ENCODE assay signal across 21 cellular contexts in genomic region chr1:69511426-69512192, GRCh38. TPM values are rescaled to one million over a fixed set of nuclear protein-coding genes. Genes with fewer than 3 reads are reported as not detected.
A peak's percentile ranks its signal among the peaks of the same experiment; 100 is the strongest.
DNase-seq lines count a peak whose midpoint lies in the region; ATAC-seq and TF ChIP-seq lines count a peak whose summit lies in the region.
"Had no signal": no experiment of that assay in that cellular context is flagged by ENCODE, and none has a peak within 500 bp of the region (broad histone marks: within the 10 kb centered on the region; RNA-seq: fewer than 3 reads in every experiment).

No MANE protein-coding gene starts in this region.

- H3K9ac ChIP-seq in GM23248, result no peak overlapping the region

- H3K4me2 ChIP-seq in GM23248 (ENCODE audit: unreplicated experiment), result no peak overlapping the region
- H3K4me2 ChIP-seq: GM23338 had no signal

- WGBS in GM23248 (ENCODE audit: low coverage in 1 of 2, low lambda C conversion rate in 2 of 2, missing lambda C conversion rate in 2 of 2), 2 experiments, result 7 to 9% methylated on average over 1 of the region's 1 CpG

- H3K9me3 ChIP-seq in GM23248 (ENCODE audit: low read depth) (no peaks in the 10 kb centered on the region), lower lobe of right lung (no peaks in the 10 kb centered on the region)

- intact Hi-C loops in lower lobe of right lung (cut with DNase I), result no loop called here

- ATAC-seq in HG02588 (IDR thresholded peaks at IDR 0.05; ENCODE audit: unreplicated experiment) (no peak), GM18498 (IDR thresholded peaks at IDR 0.05; ENCODE audit: unreplicated experiment) (no peak), lower lobe of right lung (no peak)
- ATAC-seq: GM23338, HCT116, PC-3 had no signal

- H3K36me3 ChIP-seq in GM23248 (ENCODE audit: low read depth) (no peaks in the 10 kb centered on the region), lower lobe of right lung (no peaks in the 10 kb centered on the region)

- no peak overlapping the region for H3K4me3 ChIP-seq in AG09309 (ENCODE audit: control insufficient read depth, low read depth, low read length)
- no peak overlapping the region for H3K4me3 ChIP-seq in GM23248
- H3K4me3 ChIP-seq in astrocyte of the cerebellum (ENCODE audit: low read depth, low read length), result no peak overlapping the region
- no peak overlapping the region for H3K4me3 ChIP-seq in fibroblast of mammary gland (ENCODE audit: control insufficient read depth, low read depth, low read length)
- H3K4me3 ChIP-seq in lower lobe of right lung, result no peak overlapping the region
- H3K4me3 ChIP-seq: GM23338 had no signal

- in situ Hi-C loops in GM23248 (cut with MboI), result no loop called here
- in situ Hi-C loops in astrocyte of the cerebellum (cut with HindIII; ENCODE audit: low sequenced_read_pairs), result no loop called here

- H3K9me2 ChIP-seq in GM23248 (ENCODE audit: insufficient read depth), result no peaks in the 10 kb centered on the region

- H3K27me3 ChIP-seq in GM23248 (replicated peaks; ENCODE audit: insufficient read depth) (peaks cover 29% of the 10 kb centered on the region; the same call in 1 of the 2 replicates), lower lobe of right lung (ENCODE audit: low read depth) (no peaks in the 10 kb centered on the region)

- H3K27ac ChIP-seq in GM23248 (no peak overlapping the region), lower lobe of right lung (no peak overlapping the region)
- H3K27ac ChIP-seq: RWPE1 had no signal

- H3F3A ChIP-seq in GM23248 (ENCODE audit: insufficient read depth), result no peaks in the 10 kb centered on the region

- TF ChIP-seq CTCF in AG09309 (IDR thresholded peaks at IDR 0.05; ENCODE audit: control insufficient read depth, insufficient read depth, low read depth, low read length, missing control alignments) (no peak), astrocyte of the cerebellum (IDR thresholded peaks at IDR 0.05; ENCODE audit: low read depth, low read length, missing control alignments) (no peak), fibroblast of mammary gland (conservative IDR thresholded peaks at IDR 0.05; ENCODE audit: control insufficient read depth, insufficient read depth, low read depth, low read length) (no peak), lower lobe of right lung (IDR thresholded peaks at IDR 0.05) (no peak)

- H2AFZ ChIP-seq in GM23248, result no peak overlapping the region
- H2AFZ ChIP-seq: GM23338 had no signal

- H3K79me2 ChIP-seq in GM23248 (ENCODE audit: insufficient read depth), result no peaks in the 10 kb centered on the region

- peak; percentile 14 for DNase-seq in AG09309 (ENCODE audit: low read depth)
- peak; percentile 30 for DNase-seq in GM23248
- peak; percentile 59 for DNase-seq in astrocyte of the cerebellum (ENCODE audit: low read depth)
- peak; percentile 48 for DNase-seq in fibroblast of mammary gland (ENCODE audit: low read depth)
- DNase-seq in lower lobe of right lung, result no peak
- DNase-seq in GOT3 (lab: John Stamatoyannopoulos, UW), result no peak
- DNase-seq: C1 segment of cervical spinal cord, DMS79 treated with DMSO at 0.1 percent for 48 hours, Kasumi-1, MM.1S, NCI-H1092 treated with DMSO at 0.1 percent for 48 hours, NCI-H1694, NCI-H510A treated with DMSO at 0.1 percent for 48 hours, PC-3, SIG-M5 had no signal

- H4K20me1 ChIP-seq in GM23248 (ENCODE audit: insufficient read depth), result no peaks in the 10 kb centered on the region

- H3K4me1 ChIP-seq in GM23248 (ENCODE audit: insufficient read depth) (peaks cover 10% of the 10 kb centered on the region), lower lobe of right lung (no peaks in the 10 kb centered on the region)

RNA-seq across cellular contexts. Expression of gene LRRC7, which starts 56.1 kb away (rescaled TPM):
- not detected in 2 replicates for total RNA-seq in GM23248 (2014; rRNA removed; shearing (Covaris generic))
- polyA plus RNA-seq in GM23248 (2016; fragmentation: Nextera tagmentation; extraction: Ambion mirVana), result 0.29 and 0.66 TPM in 2 replicates
- total RNA-seq in lower lobe of right lung, result not detected
- total RNA-seq: G401, GM23338 had no signal

Comparison
In these comparisons a context has a peak if more than half of its experiments do, and no peak if none do; other contexts are left out.
1. DNase-seq: peak in AG09309 (single experiment), GM23248 (single experiment), astrocyte of the cerebellum (single experiment) and fibroblast of mammary gland (single experiment); none in lower lobe of right lung (single experiment) and GOT3 (single experiment).